8 cellular contexts compared by ENCODE assay signal in the genomic region with DNA sequence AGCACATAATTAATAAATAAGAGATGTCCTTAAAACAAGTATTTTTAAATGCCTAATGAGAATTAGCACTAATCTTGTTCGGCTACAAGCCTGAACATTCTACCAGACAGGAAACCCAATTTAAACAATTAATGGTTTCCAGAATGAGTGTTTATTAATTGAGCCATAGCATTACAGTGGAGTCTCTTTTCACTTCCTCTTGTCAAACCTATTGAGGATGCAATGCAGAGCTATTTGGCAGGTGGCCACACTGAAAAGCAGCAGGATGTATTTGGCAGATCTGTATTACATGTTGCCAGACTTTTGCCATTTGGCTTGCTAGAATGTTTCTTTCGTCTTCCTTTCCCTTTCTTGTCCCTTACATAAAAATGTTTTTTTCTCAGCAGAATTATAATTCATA.
DNase-seq lines count a peak whose midpoint lies in the region; ATAC-seq, FAIRE-seq and TF ChIP-seq lines count a peak whose summit lies in the region.

No MANE protein-coding gene starts in this region.

- H3K9me2 ChIP-seq in GM23248 (ENCODE audit: insufficient read depth), result no peaks in the 10 kb centered on the region; the same call in 1 of the 2 replicates

- intact Hi-C loops in activated B cell treated with CpG ODN at 0.5 μM for 24 hours (cut with micrococcal nuclease) (loop anchor here (1.0 to 5.0 kb wide), 2 partner anchors 250 to 476 kb away; no protein-coding TSS in a partner anchor), transverse colon (cut with DNase I; ENCODE audit: low total_unique reads) (no loop called here)

- H3K9me3 ChIP-seq in GM23248 (ENCODE audit: low read depth), result no peaks in the 10 kb centered on the region
- no peaks in the 10 kb centered on the region for H3K9me3 ChIP-seq in transverse colon
- H3K9me3 ChIP-seq in small intestine (ENCODE audit: control insufficient read depth, low read depth), result no peaks in the 10 kb centered on the region

- no peak overlapping the region for H3K9ac ChIP-seq in GM23248

- H3K27me3 Mint-ChIP-seq in activated B cell treated with CpG ODN at 0.5 μM for 24 hours, result peaks cover 10% of the 10 kb centered on the region

- H3K4me2 ChIP-seq in GM23248 (ENCODE audit: unreplicated experiment), result no peak overlapping the region

- no peak for TF ChIP-seq POLR2A in transverse colon (IDR thresholded peaks at IDR 0.05)

- TF ChIP-seq CTCF in LNCaP clone FGC (IDR thresholded peaks at IDR 0.05; ENCODE audit: control insufficient read depth, extremely low read depth, insufficient read depth), result no peak
- TF ChIP-seq CTCF in activated B cell treated with CpG ODN at 0.5 μM for 24 hours (IDR thresholded peaks at IDR 0.05), result no peak
- TF ChIP-seq CTCF in transverse colon (IDR thresholded peaks at IDR 0.05), result no peak

- H3K27ac ChIP-seq in GM23248, result no peak overlapping the region
- H3K27ac ChIP-seq in transverse colon, result no peak overlapping the region
- H3K27ac ChIP-seq in small intestine (ENCODE audit: low read depth in 1 of 2, low read length in 1 of 2), result no peak overlapping the region

- 47 to 50% methylated on average over 2 of the region's 2 CpGs for WGBS in GM23248 (ENCODE audit: low coverage in 1 of 2, low lambda C conversion rate in 2 of 2, missing lambda C conversion rate in 2 of 2), 2 experiments
- WGBS in transverse colon (ENCODE audit: low coverage in 1 of 2), 2 donors, result 43 to 45% methylated on average over 1 to 2 of the region's 2 CpGs
- 35 to 82% (median 62%) methylated on average over 2 of the region's 2 CpGs for WGBS in small intestine, 3 donors

- H3K27me3 ChIP-seq in GM23248 (replicated peaks; ENCODE audit: insufficient read depth) (no peaks in the 10 kb centered on the region), transverse colon (no peaks in the 10 kb centered on the region), small intestine (ENCODE audit: control insufficient read depth in 2 of 2, insufficient read depth in 2 of 2, low read length in 2 of 2) (no peaks in the 10 kb centered on the region)

- H3K4me1 ChIP-seq in GM23248 (ENCODE audit: insufficient read depth) (peaks cover 52% of the 10 kb centered on the region), transverse colon (peaks cover 0 to 3% (median 0%) of the 10 kb centered on the region in 4 donors), small intestine (ENCODE audit: control insufficient read depth in 2 of 2, insufficient read depth in 1 of 2, low read depth in 1 of 2, low read length in 1 of 2) (no peaks in the 10 kb centered on the region)

- CTCF ChIA-PET in activated B cell treated with CpG ODN at 0.5 μM for 24 hours (lab: Charles Lee), result no interaction called here

- H3F3A ChIP-seq in GM23248 (ENCODE audit: insufficient read depth), result peaks cover 20% of the 10 kb centered on the region

- no peaks in the 10 kb centered on the region for H4K20me1 ChIP-seq in GM23248 (ENCODE audit: insufficient read depth)

- peaks cover 7% of the 10 kb centered on the region for H3K4me1 Mint-ChIP-seq in activated B cell treated with CpG ODN at 0.5 μM for 24 hours

- peak; percentile 75 for ATAC-seq in activated B cell treated with CpG ODN at 0.5 μM for 24 hours (ENCODE audit: low read depth)

- peak; percentile 76 for FAIRE-seq in GM18507 (lab: Jason Lieb, UNC)
- no peak for FAIRE-seq in small intestine (lab: Jason Lieb, UNC)

- no peaks in the 10 kb centered on the region for H3K36me3 Mint-ChIP-seq in activated B cell treated with CpG ODN at 0.5 μM for 24 hours (ENCODE audit: low read depth)

- H3K4me3 ChIP-seq in GM23248, result no peak overlapping the region
- no peak overlapping the region for H3K4me3 ChIP-seq in LNCaP clone FGC (ENCODE audit: low read depth, low read length)
- no peak overlapping the region for H3K4me3 ChIP-seq in transverse colon
- no peak overlapping the region for H3K4me3 ChIP-seq in small intestine (ENCODE audit: low read depth in 1 of 2, low read length in 2 of 2)

- H3K36me3 ChIP-seq in GM23248 (ENCODE audit: low read depth) (no peaks in the 10 kb centered on the region), transverse colon (no peaks in the 10 kb centered on the region), small intestine (ENCODE audit: control insufficient read depth in 2 of 2, insufficient read depth in 2 of 2, low read length in 2 of 2) (no peaks in the 10 kb centered on the region)

- H3K9me3 Mint-ChIP-seq in activated B cell treated with CpG ODN at 0.5 μM for 24 hours, result no peaks in the 10 kb centered on the region

- peak overlapping the region; percentile 2; the same call in 1 of the 2 replicates for H2AFZ ChIP-seq in GM23248

- H3K79me2 ChIP-seq in GM23248 (ENCODE audit: insufficient read depth), result no peaks in the 10 kb centered on the region

- no peak overlapping the region for H3K4me3 Mint-ChIP-seq in activated B cell treated with CpG ODN at 0.5 μM for 24 hours

- DNase-seq in GM18507 (ENCODE audit: extremely low spot score, insufficient read length, low read depth), result peak; percentile 23
- DNase-seq in GM23248, result peak; percentile 35
- peak; percentile 71 for DNase-seq in LNCaP clone FGC (ENCODE audit: low read depth)
- no peak for DNase-seq in activated B cell treated with CpG ODN at 0.5 μM for 24 hours
- DNase-seq in transverse colon, result peak; percentile 14
- no peak for DNase-seq in small intestine
- DNase-seq in effector CD8-positive, alpha-beta T cell (lab: John Stamatoyannopoulos, UW), result no peak
- no peak for DNase-seq in NCI-H526 treated with DMSO at 0.1 percent for 48 hours (lab: John Stamatoyannopoulos, UW)

- POLR2A ChIA-PET in activated B cell treated with CpG ODN at 0.5 μM for 24 hours (lab: Charles Lee), result interaction anchor here (0.5 to 1.7 kb wide), 2 partner anchors 476 to 478 kb away, joined by 3 to 6 read pairs; no protein-coding TSS in a partner anchor

- in situ Hi-C loops in GM23248 (cut with MboI) (no loop called here), transverse colon (cut with MboI; ENCODE audit: low pct_ligation_motif_present in 1 of 4, low pct_unique_long_range_greater_than_20kb in 1 of 4, low sequenced_read_pairs in 3 of 4) (no loop called here)

- TF ChIP-seq EP300 in transverse colon (IDR thresholded peaks at IDR 0.05; ENCODE audit: low read depth), result no peak

- H3K27ac Mint-ChIP-seq in activated B cell treated with CpG ODN at 0.5 μM for 24 hours, result no peak overlapping the region

Comparison
In these comparisons a context has a peak if more than half of its experiments do, and no peak if none do; other contexts are left out.
1. DNase-seq: peak in GM18507 (single experiment), GM23248 (single experiment), LNCaP clone FGC (single experiment) and transverse colon (single experiment); none in activated B cell treated with CpG ODN at 0.5 μM for 24 hours (single experiment), small intestine (single experiment), effector CD8-positive, alpha-beta T cell (single experiment) and NCI-H526 treated with DMSO at 0.1 percent for 48 hours (single experiment).